ENCODE assay signal across 2 cellular contexts in genomic region chr20:36102809-36103596, GRCh38.
TF ChIP-seq lines count a peak whose summit lies in the region.

No MANE protein-coding gene starts in this region.

TF ChIP-seq in K562, 482 proteins besides CTCF, POLR2A, EP300 and RAD21 (continued from another document):
- TF ChIP-seq SPI1 (IDR thresholded peaks at IDR 0.05; ENCODE audit: borderline replicate concordance, low read depth, low read length), result peak; percentile 61; the same call in 1 of the 2 replicates
- no peak for TF ChIP-seq NR3C1 (CRISPR knock-in tag; IDR thresholded peaks at IDR 0.05)

TF ChIP-seq in GM12891, 5 proteins besides CTCF, POLR2A, EP300 and RAD21 (continued from another document):
- no peak for TF ChIP-seq TAF1 (IDR thresholded peaks at IDR 0.05; ENCODE audit: low read depth, low read length)
TF ChIP-seq in GM12891: peak in this region for 0.
